1 cellular context compared by ENCODE assay signal in genomic region chr12:7108042-7108927, GRCh38.
TF ChIP-seq lines count a peak whose summit lies in the region.

No MANE protein-coding gene starts in this region.

TF ChIP-seq in K562, 482 proteins besides CTCF, POLR2A, EP300 and RAD21 (continued from another document and continues in another):
- TF ChIP-seq, protein P1, sequence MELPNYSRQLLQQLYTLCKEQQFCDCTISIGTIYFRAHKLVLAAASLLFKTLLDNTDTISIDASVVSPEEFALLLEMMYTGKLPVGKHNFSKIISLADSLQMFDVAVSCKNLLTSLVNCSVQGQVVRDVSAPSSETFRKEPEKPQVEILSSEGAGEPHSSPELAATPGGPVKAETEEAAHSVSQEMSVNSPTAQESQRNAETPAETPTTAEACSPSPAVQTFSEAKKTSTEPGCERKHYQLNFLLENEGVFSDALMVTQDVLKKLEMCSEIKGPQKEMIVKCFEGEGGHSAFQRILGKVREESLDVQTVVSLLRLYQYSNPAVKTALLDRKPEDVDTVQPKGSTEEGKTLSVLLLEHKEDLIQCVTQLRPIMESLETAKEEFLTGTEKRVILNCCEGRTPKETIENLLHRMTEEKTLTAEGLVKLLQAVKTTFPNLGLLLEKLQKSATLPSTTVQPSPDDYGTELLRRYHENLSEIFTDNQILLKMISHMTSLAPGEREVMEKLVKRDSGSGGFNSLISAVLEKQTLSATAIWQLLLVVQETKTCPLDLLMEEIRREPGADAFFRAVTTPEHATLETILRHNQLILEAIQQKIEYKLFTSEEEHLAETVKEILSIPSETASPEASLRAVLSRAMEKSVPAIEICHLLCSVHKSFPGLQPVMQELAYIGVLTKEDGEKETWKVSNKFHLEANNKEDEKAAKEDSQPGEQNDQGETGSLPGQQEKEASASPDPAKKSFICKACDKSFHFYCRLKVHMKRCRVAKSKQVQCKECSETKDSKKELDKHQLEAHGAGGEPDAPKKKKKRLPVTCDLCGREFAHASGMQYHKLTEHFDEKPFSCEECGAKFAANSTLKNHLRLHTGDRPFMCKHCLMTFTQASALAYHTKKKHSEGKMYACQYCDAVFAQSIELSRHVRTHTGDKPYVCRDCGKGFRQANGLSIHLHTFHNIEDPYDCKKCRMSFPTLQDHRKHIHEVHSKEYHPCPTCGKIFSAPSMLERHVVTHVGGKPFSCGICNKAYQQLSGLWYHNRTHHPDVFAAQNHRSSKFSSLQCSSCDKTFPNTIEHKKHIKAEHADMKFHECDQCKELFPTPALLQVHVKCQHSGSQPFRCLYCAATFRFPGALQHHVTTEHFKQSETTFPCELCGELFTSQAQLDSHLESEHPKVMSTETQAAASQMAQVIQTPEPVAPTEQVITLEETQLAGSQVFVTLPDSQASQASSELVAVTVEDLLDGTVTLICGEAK (IDR thresholded peaks at IDR 0.05), result peak; percentile 38; the same call in 1 of the 2 replicates
- TF ChIP-seq, protein P1 (CRISPR knock-in tag; IDR thresholded peaks at IDR 0.05), result no peak
- TF ChIP-seq MTA3 (IDR thresholded peaks at IDR 0.05; ENCODE audit: borderline replicate concordance) (0 out of 2 replicates have a peak, but pooled peaks have one; percentile 23), CHD2 (IDR thresholded peaks at IDR 0.05; ENCODE audit: low read depth, low read length) (peak; percentile 87), TBP (optimal IDR thresholded peaks at IDR 0.05; ENCODE audit: low read depth, low read length) (peak; percentile 55), PML (IDR thresholded peaks at IDR 0.05; ENCODE audit: low read length) (no peak; the same call in 1 of the 2 replicates), CHD1 (IDR thresholded peaks at IDR 0.05; ENCODE audit: low read length) (peak; percentile 75), ZNF134 (CRISPR knock-in tag; conservative IDR thresholded peaks at IDR 0.05) (no peak), HNRNPK (IDR thresholded peaks at IDR 0.05; ENCODE audit: low read depth, low read length, poor library complexity, severe bottlenecking) (no peak), SMAD1 (IDR thresholded peaks at IDR 0.05; ENCODE audit: low read depth, low read length, partially characterized antibody) (no peak), ARNT (IDR thresholded peaks at IDR 0.05) (no peak), PTRF (tag; IDR thresholded peaks at IDR 0.05) (no peak), MYNN (IDR thresholded peaks at IDR 0.05) (0 out of 2 replicates have a peak, but pooled peaks have one; percentile 20), MYNN (CRISPR knock-in tag; IDR thresholded peaks at IDR 0.05) (no peak), DPF2 (IDR thresholded peaks at IDR 0.05) (0 out of 2 replicates have a peak, but pooled peaks have one; percentile 11), KHSRP (IDR thresholded peaks at IDR 0.05) (no peak), E2F3 (CRISPR knock-in tag; IDR thresholded peaks at IDR 0.05) (0 out of 2 replicates have a peak, but pooled peaks have one; percentile 41), SMAD3 (CRISPR knock-in tag; conservative IDR thresholded peaks at IDR 0.05) (no peak), RBBP5 (IDR thresholded peaks at IDR 0.05; ENCODE audit: borderline replicate concordance, insufficient read depth, low read length, poor library complexity, severe bottlenecking) (peak; percentile 42), SUPT5H (IDR thresholded peaks at IDR 0.05) (peak; percentile 78), MEF2A (IDR thresholded peaks at IDR 0.05; ENCODE audit: control insufficient read depth, low read depth, low read length) (no peak), POLR2H (tag; IDR thresholded peaks at IDR 0.05; ENCODE audit: low read depth) (peak; percentile 57; the same call in 1 of the 2 replicates), HMGN3 (IDR thresholded peaks at IDR 0.05; ENCODE audit: borderline replicate concordance, extremely low read depth, insufficient read length, low read depth, low read length) (peak; percentile 78), KLF13 (tag; IDR thresholded peaks at IDR 0.05; ENCODE audit: borderline replicate concordance, low read depth) (no peak), NRF1 (conservative IDR thresholded peaks at IDR 0.05 in 1 of 2, IDR thresholded peaks at IDR 0.05 in 1 of 2) (peak; percentile 56 to 66), ZEB2 (IDR thresholded peaks at IDR 0.05) (peak; percentile 53; the same call in 1 of the 2 replicates), CCAR2 (IDR thresholded peaks at IDR 0.05; ENCODE audit: low read depth, low read length) (0 out of 2 replicates have a peak, but pooled peaks have one; percentile 17), EGR1 (conservative IDR thresholded peaks at IDR 0.05) (peak; percentile 76), RBM39 (optimal IDR thresholded peaks at IDR 0.05; ENCODE audit: low read depth, low read length) (peak; percentile 23), TCF7 (IDR thresholded peaks at IDR 0.05; ENCODE audit: borderline replicate concordance) (no peak), ESRRA (IDR thresholded peaks at IDR 0.05; ENCODE audit: borderline replicate concordance, low read depth) (peak; percentile 17; the same call in 1 of the 2 replicates), ETV1 (tag; conservative IDR thresholded peaks at IDR 0.05; ENCODE audit: low read depth) (peak; percentile 91), SAFB (IDR thresholded peaks at IDR 0.05; ENCODE audit: borderline replicate concordance, low read depth, low read length) (0 out of 2 replicates have a peak, but pooled peaks have one; percentile 23), ZNF511 (CRISPR knock-in tag; IDR thresholded peaks at IDR 0.05) (peak; percentile 85; the same call in 1 of the 2 replicates), NR2C1 (IDR thresholded peaks at IDR 0.05) (no peak), NR2C1 (tag; IDR thresholded peaks at IDR 0.05) (no peak), EP400 (IDR thresholded peaks at IDR 0.05) (peak; percentile 30; the same call in 1 of the 2 replicates), MAZ (CRISPR knock-in tag; conservative IDR thresholded peaks at IDR 0.05 in 1 of 2, IDR thresholded peaks at IDR 0.05 in 1 of 2) (peak in 1 of 2 experiments; percentile 74; a peak in 3 of 4 replicates), HDAC1 (IDR thresholded peaks at IDR 0.05) (0 out of 4 replicates have a peak, but pooled peaks of 1 of the 2 experiments have one; percentile 31), CREB1 (IDR thresholded peaks at IDR 0.05) (0 out of 2 replicates have a peak, but pooled peaks have one; percentile 18), CREB1 (CRISPR knock-in tag; IDR thresholded peaks at IDR 0.05) (no peak), NBN (IDR thresholded peaks at IDR 0.05; ENCODE audit: low read depth) (no peak), RB1 (IDR thresholded peaks at IDR 0.05; ENCODE audit: low read depth) (peak; percentile 32; the same call in 1 of the 2 replicates), KAT7 (CRISPR knock-in tag; IDR thresholded peaks at IDR 0.05; ENCODE audit: borderline replicate concordance) (peak; percentile 45; the same call in 1 of the 2 replicates), PHF8 (IDR thresholded peaks at IDR 0.05; ENCODE audit: borderline replicate concordance, low read length) (peak; percentile 68; the same call in 1 of the 2 replicates), KDM1A (IDR thresholded peaks at IDR 0.05) (peak in 1 of 2 experiments; percentile 30; a peak in 1 of 4 replicates), NFRKB (IDR thresholded peaks at IDR 0.05; ENCODE audit: low read depth) (peak; percentile 91), CBFA2T3 (IDR thresholded peaks at IDR 0.05) (peak; percentile 51), TFAP4 (CRISPR knock-in tag; IDR thresholded peaks at IDR 0.05; ENCODE audit: borderline replicate concordance) (peak; percentile 85), POLR2B (IDR thresholded peaks at IDR 0.05; ENCODE audit: low read depth, partially characterized antibody) (peak; percentile 64), NFIC (IDR thresholded peaks at IDR 0.05) (peak; percentile 26; the same call in 1 of the 2 replicates), ZNF121 (CRISPR knock-in tag; conservative IDR thresholded peaks at IDR 0.05) (peak; percentile 99)
- TF ChIP-seq, protein P2, sequence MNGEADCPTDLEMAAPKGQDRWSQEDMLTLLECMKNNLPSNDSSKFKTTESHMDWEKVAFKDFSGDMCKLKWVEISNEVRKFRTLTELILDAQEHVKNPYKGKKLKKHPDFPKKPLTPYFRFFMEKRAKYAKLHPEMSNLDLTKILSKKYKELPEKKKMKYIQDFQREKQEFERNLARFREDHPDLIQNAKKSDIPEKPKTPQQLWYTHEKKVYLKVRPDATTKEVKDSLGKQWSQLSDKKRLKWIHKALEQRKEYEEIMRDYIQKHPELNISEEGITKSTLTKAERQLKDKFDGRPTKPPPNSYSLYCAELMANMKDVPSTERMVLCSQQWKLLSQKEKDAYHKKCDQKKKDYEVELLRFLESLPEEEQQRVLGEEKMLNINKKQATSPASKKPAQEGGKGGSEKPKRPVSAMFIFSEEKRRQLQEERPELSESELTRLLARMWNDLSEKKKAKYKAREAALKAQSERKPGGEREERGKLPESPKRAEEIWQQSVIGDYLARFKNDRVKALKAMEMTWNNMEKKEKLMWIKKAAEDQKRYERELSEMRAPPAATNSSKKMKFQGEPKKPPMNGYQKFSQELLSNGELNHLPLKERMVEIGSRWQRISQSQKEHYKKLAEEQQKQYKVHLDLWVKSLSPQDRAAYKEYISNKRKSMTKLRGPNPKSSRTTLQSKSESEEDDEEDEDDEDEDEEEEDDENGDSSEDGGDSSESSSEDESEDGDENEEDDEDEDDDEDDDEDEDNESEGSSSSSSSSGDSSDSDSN (IDR thresholded peaks at IDR 0.05; ENCODE audit: borderline replicate concordance in 1 of 2, low read depth in 2 of 2, low read length in 2 of 2), result peak in 1 of 2 experiments; percentile 38; a peak in 1 of 4 replicates
- TF ChIP-seq, protein P3, sequence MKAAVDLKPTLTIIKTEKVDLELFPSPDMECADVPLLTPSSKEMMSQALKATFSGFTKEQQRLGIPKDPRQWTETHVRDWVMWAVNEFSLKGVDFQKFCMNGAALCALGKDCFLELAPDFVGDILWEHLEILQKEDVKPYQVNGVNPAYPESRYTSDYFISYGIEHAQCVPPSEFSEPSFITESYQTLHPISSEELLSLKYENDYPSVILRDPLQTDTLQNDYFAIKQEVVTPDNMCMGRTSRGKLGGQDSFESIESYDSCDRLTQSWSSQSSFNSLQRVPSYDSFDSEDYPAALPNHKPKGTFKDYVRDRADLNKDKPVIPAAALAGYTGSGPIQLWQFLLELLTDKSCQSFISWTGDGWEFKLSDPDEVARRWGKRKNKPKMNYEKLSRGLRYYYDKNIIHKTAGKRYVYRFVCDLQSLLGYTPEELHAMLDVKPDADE (conservative IDR thresholded peaks at IDR 0.05; ENCODE audit: control insufficient read depth, low read depth, low read length), result peak; percentile 77; the same call in 1 of the 2 replicates
- TF ChIP-seq, protein P4, sequence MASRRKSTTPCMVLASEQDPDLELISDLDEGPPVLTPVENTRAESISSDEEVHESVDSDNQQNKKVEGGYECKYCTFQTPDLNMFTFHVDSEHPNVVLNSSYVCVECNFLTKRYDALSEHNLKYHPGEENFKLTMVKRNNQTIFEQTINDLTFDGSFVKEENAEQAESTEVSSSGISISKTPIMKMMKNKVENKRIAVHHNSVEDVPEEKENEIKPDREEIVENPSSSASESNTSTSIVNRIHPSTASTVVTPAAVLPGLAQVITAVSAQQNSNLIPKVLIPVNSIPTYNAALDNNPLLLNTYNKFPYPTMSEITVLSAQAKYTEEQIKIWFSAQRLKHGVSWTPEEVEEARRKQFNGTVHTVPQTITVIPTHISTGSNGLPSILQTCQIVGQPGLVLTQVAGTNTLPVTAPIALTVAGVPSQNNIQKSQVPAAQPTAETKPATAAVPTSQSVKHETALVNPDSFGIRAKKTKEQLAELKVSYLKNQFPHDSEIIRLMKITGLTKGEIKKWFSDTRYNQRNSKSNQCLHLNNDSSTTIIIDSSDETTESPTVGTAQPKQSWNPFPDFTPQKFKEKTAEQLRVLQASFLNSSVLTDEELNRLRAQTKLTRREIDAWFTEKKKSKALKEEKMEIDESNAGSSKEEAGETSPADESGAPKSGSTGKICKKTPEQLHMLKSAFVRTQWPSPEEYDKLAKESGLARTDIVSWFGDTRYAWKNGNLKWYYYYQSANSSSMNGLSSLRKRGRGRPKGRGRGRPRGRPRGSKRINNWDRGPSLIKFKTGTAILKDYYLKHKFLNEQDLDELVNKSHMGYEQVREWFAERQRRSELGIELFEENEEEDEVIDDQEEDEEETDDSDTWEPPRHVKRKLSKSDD (conservative IDR thresholded peaks at IDR 0.05; ENCODE audit: low read length), result no peak
